1 cellular context compared by ENCODE assay signal in the genomic region with DNA sequence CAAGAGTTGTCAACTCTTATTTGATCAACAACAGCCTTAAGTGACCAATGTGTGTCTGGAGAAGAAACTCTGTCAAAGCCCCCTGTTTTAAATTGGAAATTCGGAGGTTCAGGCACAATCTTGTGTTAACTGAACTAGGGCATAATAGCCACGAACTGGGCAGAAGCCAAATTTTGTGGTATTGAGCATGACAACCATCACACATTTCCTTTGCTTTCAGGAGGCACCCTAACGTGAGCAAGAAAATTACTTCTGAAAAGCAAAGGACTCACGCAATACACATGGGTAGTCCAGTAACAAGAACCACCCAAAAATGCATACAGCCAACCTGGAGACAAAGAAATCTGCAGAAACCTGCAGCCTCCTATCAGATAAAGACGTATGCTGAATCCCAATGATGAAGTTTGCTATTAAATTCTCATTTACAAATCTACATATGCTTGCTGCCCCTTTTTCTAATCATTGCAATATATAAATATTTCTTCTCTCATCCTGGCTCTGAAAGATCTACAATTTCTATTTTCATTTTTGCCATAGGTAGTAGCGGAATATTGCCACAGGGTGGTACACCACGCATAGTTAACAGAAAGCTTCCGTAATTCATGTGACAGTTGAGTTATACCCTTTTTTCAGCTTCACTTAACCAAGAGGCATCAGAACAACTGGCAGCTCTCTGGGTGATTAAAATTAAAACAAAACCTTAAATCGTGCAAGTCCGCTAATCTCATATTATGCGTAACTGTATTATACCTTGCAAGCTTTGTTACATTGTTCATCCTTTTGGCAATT.
TF ChIP-seq lines count a peak whose summit lies in the region.

No MANE protein-coding gene starts in this region.

TF ChIP-seq in GM23338, 12 proteins besides CTCF, POLR2A, EP300 and RAD21 (continued from another document):
- TF ChIP-seq, protein P1, sequence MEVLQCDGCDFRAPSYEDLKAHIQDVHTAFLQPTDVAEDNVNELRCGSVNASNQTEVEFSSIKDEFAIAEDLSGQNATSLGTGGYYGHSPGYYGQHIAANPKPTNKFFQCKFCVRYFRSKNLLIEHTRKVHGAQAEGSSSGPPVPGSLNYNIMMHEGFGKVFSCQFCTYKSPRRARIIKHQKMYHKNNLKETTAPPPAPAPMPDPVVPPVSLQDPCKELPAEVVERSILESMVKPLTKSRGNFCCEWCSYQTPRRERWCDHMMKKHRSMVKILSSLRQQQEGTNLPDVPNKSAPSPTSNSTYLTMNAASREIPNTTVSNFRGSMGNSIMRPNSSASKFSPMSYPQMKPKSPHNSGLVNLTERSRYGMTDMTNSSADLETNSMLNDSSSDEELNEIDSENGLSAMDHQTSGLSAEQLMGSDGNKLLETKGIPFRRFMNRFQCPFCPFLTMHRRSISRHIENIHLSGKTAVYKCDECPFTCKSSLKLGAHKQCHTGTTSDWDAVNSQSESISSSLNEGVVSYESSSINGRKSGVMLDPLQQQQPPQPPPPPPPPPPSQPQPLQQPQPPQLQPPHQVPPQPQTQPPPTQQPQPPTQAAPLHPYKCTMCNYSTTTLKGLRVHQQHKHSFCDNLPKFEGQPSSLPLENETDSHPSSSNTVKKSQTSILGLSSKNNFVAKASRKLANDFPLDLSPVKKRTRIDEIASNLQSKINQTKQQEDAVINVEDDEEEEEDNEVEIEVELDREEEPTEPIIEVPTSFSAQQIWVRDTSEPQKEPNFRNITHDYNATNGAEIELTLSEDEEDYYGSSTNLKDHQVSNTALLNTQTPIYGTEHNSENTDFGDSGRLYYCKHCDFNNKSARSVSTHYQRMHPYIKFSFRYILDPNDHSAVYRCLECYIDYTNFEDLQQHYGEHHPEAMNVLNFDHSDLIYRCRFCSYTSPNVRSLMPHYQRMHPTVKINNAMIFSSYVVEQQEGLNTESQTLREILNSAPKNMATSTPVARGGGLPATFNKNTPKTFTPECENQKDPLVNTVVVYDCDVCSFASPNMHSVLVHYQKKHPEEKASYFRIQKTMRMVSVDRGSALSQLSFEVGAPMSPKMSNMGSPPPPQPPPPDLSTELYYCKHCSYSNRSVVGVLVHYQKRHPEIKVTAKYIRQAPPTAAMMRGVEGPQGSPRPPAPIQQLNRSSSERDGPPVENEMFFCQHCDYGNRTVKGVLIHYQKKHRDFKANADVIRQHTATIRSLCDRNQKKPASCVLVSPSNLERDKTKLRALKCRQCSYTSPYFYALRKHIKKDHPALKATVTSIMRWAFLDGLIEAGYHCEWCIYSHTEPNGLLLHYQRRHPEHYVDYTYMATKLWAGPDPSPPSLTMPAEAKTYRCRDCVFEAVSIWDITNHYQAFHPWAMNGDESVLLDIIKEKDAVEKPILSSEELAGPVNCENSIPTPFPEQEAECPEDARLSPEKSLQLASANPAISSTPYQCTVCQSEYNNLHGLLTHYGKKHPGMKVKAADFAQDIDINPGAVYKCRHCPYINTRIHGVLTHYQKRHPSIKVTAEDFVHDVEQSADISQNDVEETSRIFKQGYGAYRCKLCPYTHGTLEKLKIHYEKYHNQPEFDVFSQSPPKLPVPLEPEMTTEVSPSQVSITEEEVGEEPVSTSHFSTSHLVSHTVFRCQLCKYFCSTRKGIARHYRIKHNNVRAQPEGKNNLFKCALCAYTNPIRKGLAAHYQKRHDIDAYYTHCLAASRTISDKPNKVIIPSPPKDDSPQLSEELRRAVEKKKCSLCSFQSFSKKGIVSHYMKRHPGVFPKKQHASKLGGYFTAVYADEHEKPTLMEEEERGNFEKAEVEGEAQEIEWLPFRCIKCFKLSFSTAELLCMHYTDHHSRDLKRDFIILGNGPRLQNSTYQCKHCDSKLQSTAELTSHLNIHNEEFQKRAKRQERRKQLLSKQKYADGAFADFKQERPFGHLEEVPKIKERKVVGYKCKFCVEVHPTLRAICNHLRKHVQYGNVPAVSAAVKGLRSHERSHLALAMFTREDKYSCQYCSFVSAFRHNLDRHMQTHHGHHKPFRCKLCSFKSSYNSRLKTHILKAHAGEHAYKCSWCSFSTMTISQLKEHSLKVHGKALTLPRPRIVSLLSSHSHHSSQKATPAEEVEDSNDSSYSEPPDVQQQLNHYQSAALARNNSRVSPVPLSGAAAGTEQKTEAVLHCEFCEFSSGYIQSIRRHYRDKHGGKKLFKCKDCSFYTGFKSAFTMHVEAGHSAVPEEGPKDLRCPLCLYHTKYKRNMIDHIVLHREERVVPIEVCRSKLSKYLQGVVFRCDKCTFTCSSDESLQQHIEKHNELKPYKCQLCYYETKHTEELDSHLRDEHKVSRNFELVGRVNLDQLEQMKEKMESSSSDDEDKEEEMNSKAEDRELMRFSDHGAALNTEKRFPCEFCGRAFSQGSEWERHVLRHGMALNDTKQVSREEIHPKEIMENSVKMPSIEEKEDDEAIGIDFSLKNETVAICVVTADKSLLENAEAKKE (CRISPR knock-in tag; IDR thresholded peaks at IDR 0.05), result no peak
